1 cellular context compared by ENCODE assay signal in genomic region chr2:134386321-134386720, GRCh38.
TF ChIP-seq lines count a peak whose summit lies in the region.

No MANE protein-coding gene starts in this region.

TF ChIP-seq in GM12878, 131 proteins besides CTCF, POLR2A, EP300 and RAD21 (continued from another document):
- TF ChIP-seq ZBTB4 (CRISPR knock-in tag; IDR thresholded peaks at IDR 0.05), result no peak
